Comparison of ENCODE assay signal across 1 cellular context in the genomic region with DNA sequence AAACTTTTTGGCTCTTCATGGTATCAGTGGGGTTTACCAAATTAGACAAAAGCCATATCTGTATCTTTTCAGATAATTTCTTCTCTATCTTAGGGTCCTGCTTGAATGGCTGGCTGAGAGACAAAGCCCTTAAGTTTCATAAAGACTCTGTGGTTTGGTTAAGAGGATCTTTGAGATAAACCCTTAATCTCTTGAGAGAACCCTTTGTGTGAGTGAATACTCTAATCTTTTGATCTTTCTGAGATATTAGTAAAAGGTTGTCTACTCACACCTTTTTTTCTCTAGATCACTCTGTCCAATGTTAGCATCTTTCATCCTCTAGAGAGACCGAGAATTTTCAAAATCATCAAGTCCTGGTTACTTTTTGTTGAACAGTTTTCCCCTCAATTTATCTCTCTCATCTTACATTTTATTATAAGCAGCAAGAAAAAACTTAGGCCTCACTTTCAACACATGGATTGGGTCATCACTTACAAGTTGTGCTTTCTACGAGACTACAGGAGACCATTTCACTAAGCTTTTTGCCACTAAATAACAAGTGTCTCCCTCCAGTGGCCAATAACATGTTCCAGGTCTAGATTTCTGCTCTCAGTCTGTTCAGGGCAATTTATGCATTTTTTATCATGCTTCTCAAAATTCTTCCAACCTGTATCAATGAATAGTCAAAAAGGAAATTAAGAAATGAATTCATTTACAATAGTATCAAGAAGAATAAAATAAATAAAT.
TF ChIP-seq lines count a peak whose summit lies in the region.

No MANE protein-coding gene starts in this region.

TF ChIP-seq in HEK293T, 16 proteins besides CTCF, POLR2A, EP300 and RAD21:
- TF ChIP-seq FOXA1 (IDR thresholded peaks at IDR 0.05) (no peak), FOXM1 (IDR thresholded peaks at IDR 0.05; ENCODE audit: borderline replicate concordance) (no peak), BHLHE40 (IDR thresholded peaks at IDR 0.05; ENCODE audit: borderline replicate concordance) (no peak)
